22 cellular contexts compared by ENCODE assay signal in genomic region chr12:40211185-40211584, GRCh38. TPM values are rescaled to one million over a fixed set of nuclear protein-coding genes. Genes with fewer than 3 reads are reported as not detected.
DNase-seq lines count a peak whose midpoint lies in the region; ATAC-seq, FAIRE-seq and TF ChIP-seq lines count a peak whose summit lies in the region.
"Had no signal": no experiment of that assay in that cellular context is flagged by ENCODE, and none has a peak within 500 bp of the region (broad histone marks: within the 10 kb centered on the region; RNA-seq: fewer than 3 reads in every experiment).

No MANE protein-coding gene starts in this region.

- CTCF ChIA-PET in A549 (lab: Yijun Ruan, JAX), result no interaction called here

- H3K27ac Mint-ChIP-seq in CD14-positive monocyte, result peak overlapping the region; percentile 54 to 85 (median 69)
- no peak overlapping the region for H3K27ac Mint-ChIP-seq in activated T-cell treated with anti-CD3 and anti-CD28 coated beads, Interleukin-2, amount 50 U/mL, for 24 hours
- H3K27ac Mint-ChIP-seq: B cell; CD4-positive, alpha-beta T cell; CD8-positive, alpha-beta memory T cell; GM23338; H9 had no signal

- POLR2A ChIA-PET in A549 (lab: Yijun Ruan, JAX), result no interaction called here

- TF ChIP-seq CTCF in A549 (IDR thresholded peaks at IDR 0.05) (no peak), CD14-positive monocyte (IDR thresholded peaks at IDR 0.05) (no peak), neutrophil (IDR thresholded peaks at IDR 0.05) (no peak), GM10266 (IDR thresholded peaks at IDR 0.05; ENCODE audit: control insufficient read depth, insufficient read depth, low read depth, missing control alignments) (no peak)

- no peaks in the 10 kb centered on the region for H3K27me3 Mint-ChIP-seq in CD14-positive monocyte (ENCODE audit: low read depth in 3 of 3)
- no peaks in the 10 kb centered on the region for H3K27me3 Mint-ChIP-seq in activated T-cell treated with anti-CD3 and anti-CD28 coated beads, Interleukin-2, amount 50 U/mL, for 24 hours
- H3K27me3 Mint-ChIP-seq: B cell; CD4-positive, alpha-beta T cell had no signal

- H3K36me3 ChIP-seq in neutrophil, result no peaks in the 10 kb centered on the region
- H3K36me3 ChIP-seq: BLaER1 had no signal

- peaks cover 0 to 9% (median 4%) of the 10 kb centered on the region in 7 donors for H3K9me3 Mint-ChIP-seq in CD14-positive monocyte
- H3K9me3 Mint-ChIP-seq in activated T-cell treated with anti-CD3 and anti-CD28 coated beads, Interleukin-2, amount 50 U/mL, for 24 hours, result peaks cover 7% of the 10 kb centered on the region

- H3K36me3 Mint-ChIP-seq in CD14-positive monocyte, result peaks cover 0 to 2% of the 10 kb centered on the region in 2 donors
- no peaks in the 10 kb centered on the region for H3K36me3 Mint-ChIP-seq in activated T-cell treated with anti-CD3 and anti-CD28 coated beads, Interleukin-2, amount 50 U/mL, for 24 hours (ENCODE audit: low read depth)
- H3K36me3 Mint-ChIP-seq: CD8-positive, alpha-beta memory T cell had no signal

- WGBS in A549 (ENCODE audit: missing lambda C conversion rate), result 25% methylated on average over 1 of the region's 1 CpG

- intact Hi-C loops in CD14-positive monocyte (cut with micrococcal nuclease), result no loop called here

- no peak overlapping the region for H3K4me3 Mint-ChIP-seq in CD14-positive monocyte
- H3K4me3 Mint-ChIP-seq in activated T-cell treated with anti-CD3 and anti-CD28 coated beads, Interleukin-2, amount 50 U/mL, for 24 hours, result no peak overlapping the region
- H3K4me3 Mint-ChIP-seq: B cell; CD4-positive, alpha-beta T cell; CD8-positive, alpha-beta memory T cell; GM23338; H9 had no signal

- no peak for TF ChIP-seq POLR2A in A549 (IDR thresholded peaks at IDR 0.05; ENCODE audit: low read length)

- peaks cover 41% of the 10 kb centered on the region for H3K4me1 ChIP-seq in A549
- peaks cover 77 to 94% of the 10 kb centered on the region in 2 experiments for H3K4me1 ChIP-seq in neutrophil (ENCODE audit: control insufficient read depth in 1 of 2, insufficient read depth in 1 of 2, low read depth in 1 of 2, low read length in 1 of 2)
- H3K4me1 ChIP-seq: BLaER1 had no signal

- H3K9me3 ChIP-seq in A549 (no peaks in the 10 kb centered on the region), neutrophil (no peaks in the 10 kb centered on the region)

- peaks cover 50% of the 10 kb centered on the region for H3K4me1 Mint-ChIP-seq in CD14-positive monocyte
- no peaks in the 10 kb centered on the region for H3K4me1 Mint-ChIP-seq in activated T-cell treated with anti-CD3 and anti-CD28 coated beads, Interleukin-2, amount 50 U/mL, for 24 hours (ENCODE audit: low read depth)

- no peak for FAIRE-seq in A549 (lab: Jason Lieb, UNC)
- FAIRE-seq: D721Med, GM12891, GM18507 had no signal

- ATAC-seq in A549, result no peak
- ATAC-seq: GM23338, HCT116 had no signal

- no peak overlapping the region for H3K4me3 ChIP-seq in A549
- peak overlapping the region in 1 of 2 experiments; percentile 38 for H3K4me3 ChIP-seq in neutrophil (ENCODE audit: low read depth in 1 of 2, low read length in 1 of 2)
- H3K4me3 ChIP-seq: BLaER1, GM23338 had no signal

- H3K4me2 ChIP-seq in A549, result peak overlapping the region; percentile 45
- H3K4me2 ChIP-seq: BLaER1, GM23338 had no signal

- no peak for TF ChIP-seq EP300 in A549 (IDR thresholded peaks at IDR 0.05)

- H3K27ac ChIP-seq in A549 (peak overlapping the region in 1 of 2 experiments; percentile 52; a peak in 2 of 6 replicates), neutrophil (peak overlapping the region; percentile 97)
- H3K27ac ChIP-seq: BLaER1, C4-2B had no signal

- no peaks in the 10 kb centered on the region for H3K27me3 ChIP-seq in neutrophil
- H3K27me3 ChIP-seq: BLaER1 had no signal

- DNase-seq in A549 (ENCODE audit: low read depth in 1 of 2, low spot score in 1 of 2), result no peak
- DNase-seq in CD14-positive monocyte (ENCODE audit: low spot score), result no peak
- DNase-seq in left kidney (ENCODE audit: low read depth, low spot score), result peak; percentile 33
- DNase-seq in activated gamma-delta T cell (lab: John Stamatoyannopoulos, UW), result no peak
- DNase-seq in activated T-cell treated with anti-CD3 and anti-CD28 coated beads, Interleukin-2, amount 50 U/mL, for 24 hours, result no peak
- DNase-seq in GM10266 (ENCODE audit: extremely low spot score), result no peak
- DNase-seq: CD4-positive, alpha-beta T cell; CD8-positive, alpha-beta memory T cell; DMS 273 treated with DMSO at 0.1 percent for 48 hours; DMS79; EL; GDM1; H9 had no signal

- no peak for TF ChIP-seq RAD21 in A549 (conservative IDR thresholded peaks at IDR 0.05 in 1 of 2, IDR thresholded peaks at IDR 0.05 in 1 of 2)

TF ChIP-seq in A549, 52 proteins besides CTCF, POLR2A, EP300 and RAD21:
- TF ChIP-seq PHF8 (IDR thresholded peaks at IDR 0.05; ENCODE audit: borderline replicate concordance, low read depth) (no peak), JUNB (IDR thresholded peaks at IDR 0.05) (no peak), FOSB (CRISPR knock-in tag; IDR thresholded peaks at IDR 0.05) (no peak), CHD2 (IDR thresholded peaks at IDR 0.05; ENCODE audit: low read length, partially characterized antibody) (no peak), HOXA7 (CRISPR knock-in tag; IDR thresholded peaks at IDR 0.05) (no peak), MAFK (IDR thresholded peaks at IDR 0.05; ENCODE audit: partially characterized antibody) (no peak)

RNA-seq across cellular contexts. Expression of gene LRRK2, which starts 13.6 kb away (rescaled TPM):
- polyA plus RNA-seq in A549 (2011; rRNA removed) (18.1 and 20.4 TPM in 2 replicates), A549 (2017; fragmentation: RNase III; extraction: RNeasy Plus Mini Kit Qiagen cat#74134 plus additional on column Dnase treatment) (3.1 to 5.3 TPM (median 5.2 TPM) in 3 replicates), CD14-positive monocyte (10 to 100 TPM; 47.7 to 47.9 TPM)
- polyA plus RNA-seq in A549 (2012; cell fraction: cytosol; rRNA removed), result 1.5 and 1.7 TPM in 2 replicates
- 1.6 and 2.8 TPM in 2 replicates for polyA plus RNA-seq in A549 (2012; cell fraction: nucleus; rRNA removed)
- 13.2 and 13.5 TPM in 2 replicates for polyA minus RNA-seq in A549 (2011; rRNA and poly(A)+ RNA removed)
- polyA plus RNA-seq: CD8-positive, alpha-beta memory T cell; GM23338 had no signal
